Comparison of ENCODE assay signal across 1 cellular context in the genomic region with DNA sequence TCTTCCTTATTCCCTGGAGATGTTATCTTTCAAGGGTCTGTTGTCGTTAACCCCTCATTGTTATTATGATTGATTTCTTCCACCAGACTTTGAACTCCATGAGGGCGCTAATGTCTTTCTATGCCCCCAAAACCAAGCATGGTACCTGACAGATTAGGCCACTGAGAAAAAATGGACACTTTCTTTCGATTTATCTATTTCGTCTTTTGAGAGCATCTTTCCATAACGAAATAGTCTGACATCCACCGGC.
TF ChIP-seq lines count a peak whose summit lies in the region.

No MANE protein-coding gene starts in this region.

TF ChIP-seq in HepG2, 621 proteins besides CTCF, POLR2A, EP300 and RAD21:
- TF ChIP-seq HNF4A (CRISPR knock-in tag; IDR thresholded peaks at IDR 0.05) (0 out of 2 replicates have a peak, but pooled peaks have one; percentile 8), SYNCRIP (IDR thresholded peaks at IDR 0.05; ENCODE audit: insufficient read depth, low read depth, low read length) (no peak), KMT2A (CRISPR knock-in tag; IDR thresholded peaks at IDR 0.05) (no peak), ZNF652 (CRISPR knock-in tag; IDR thresholded peaks at IDR 0.05; ENCODE audit: borderline replicate concordance, low read depth) (peak; percentile 35; the same call in 1 of the 2 replicates)
TF ChIP-seq in HepG2: peak in this region for 2.
